33 cellular contexts compared by ENCODE assay signal in the genomic region with DNA sequence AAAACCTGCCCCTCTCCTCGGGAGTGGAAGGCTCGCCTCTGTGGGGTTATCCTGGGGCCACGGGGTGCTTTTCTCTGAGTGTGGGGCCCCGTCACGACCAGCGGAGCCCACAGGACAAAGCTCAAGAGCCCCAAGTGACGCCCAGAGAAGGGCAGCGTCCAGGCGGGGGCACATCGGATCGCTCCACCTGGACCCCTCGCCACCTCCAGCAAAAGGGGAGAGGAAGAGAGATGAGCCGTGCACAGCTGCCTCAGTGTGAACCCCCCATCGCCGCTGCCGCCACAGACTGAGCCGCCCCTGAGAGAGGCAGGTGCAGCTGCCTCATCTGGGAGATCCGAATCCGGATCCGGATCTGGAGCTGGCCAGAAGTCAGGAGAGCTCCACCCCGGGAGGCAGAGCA.
"Had no signal": no experiment of that assay in that cellular context is flagged by ENCODE, and none has a peak within 500 bp of the region (broad histone marks: within the 10 kb centered on the region; RNA-seq: fewer than 3 reads in every experiment).

No MANE protein-coding gene starts in this region.

- H3K27ac ChIP-seq: adrenal gland, epithelial cell of prostate, gastroesophageal sphincter, hepatocyte, parathyroid adenoma, psoas muscle, thoracic aorta, vagina, VCaP had no signal

- H3K4me1 Mint-ChIP-seq: nephron progenitor cell; stimulated activated naive B cell treated with anti-CD40 and anti-IgM and Interleukin-4, amounts not matched to agents 10 μg/mL and 1 μg/mL and 100 μg/mL, for 72 hours had no signal

- H3K79me2 ChIP-seq: hepatocyte, parathyroid adenoma had no signal

- H3K9me3 ChIP-seq: adrenal gland, gastroesophageal sphincter, psoas muscle, thoracic aorta, vagina had no signal

- H3K36me3 ChIP-seq: adrenal gland, brain microvascular endothelial cell, gastroesophageal sphincter, thoracic aorta, vagina had no signal

- H3K4me3 Mint-ChIP-seq: activated naive CD8-positive, alpha-beta T cell; dendritic cell treated with granulocyte-macrophage colony-stimulating factor and Interleukin-4, amounts not matched to agents 40 ng/mL and 50 ng/mL, for 4 days; nephron progenitor cell; stimulated activated naive B cell treated with anti-CD40 and anti-IgM and Interleukin-4, amounts not matched to agents 10 μg/mL and 1 μg/mL and 100 μg/mL, for 72 hours; T-helper 1 cell treated with Interleukin-12 subunit alpha and Interleukin-12 subunit beta and Interleukin-4 antibody, amounts not matched to agents 30 μg/mL and 1 μg/mL, for 36 hours had no signal

- H3K36me3 Mint-ChIP-seq: activated naive CD8-positive, alpha-beta T cell; stimulated activated naive B cell treated with anti-CD40 and anti-IgM and Interleukin-4, amounts not matched to agents 10 μg/mL and 1 μg/mL and 100 μg/mL, for 72 hours had no signal

- H3K9ac ChIP-seq: parathyroid adenoma had no signal

- DNase-seq: activated CD4-positive, alpha-beta T cell treated with anti-CD3 and anti-CD28 coated beads for 48 hours; activated CD4-positive, alpha-beta T cell treated with anti-CD3 and anti-CD28 coated beads, Interleukin-2, amount 50 U/mL, for 48 hours; activated CD8-positive, alpha-beta memory T cell treated with anti-CD3 and anti-CD28 coated beads for 24 hours; activated effector memory CD4-positive, alpha-beta T cell treated with Interleukin-2 at 50 U/mL for 16 hours; activated naive CD4-positive, alpha-beta T cell treated with Interleukin-2 at 50 U/mL for 16 hours; adrenal gland; effector CD4-positive, alpha-beta T cell; left cardiac atrium; left ventricle myocardium superior; mammary epithelial cell; nephron progenitor cell; psoas muscle; stimulated activated CD4-positive, alpha-beta T cell treated with anti-CD3 and anti-CD28 coated beads, Interleukin-15, amount 100 ng/mL, for 24 hours; stimulated activated CD4-positive, alpha-beta T cell treated with anti-CD3 and anti-CD28 coated beads, Interleukin-2, amount 100 ng/mL, for 24 hours; stimulated activated naive B cell treated with anti-CD40 and anti-IgM and Interleukin-4, amounts not matched to agents 10 μg/mL and 1 μg/mL and 100 μg/mL, for 72 hours; T-helper 9 cell; trophoblast cell had no signal

- H3K27me3 ChIP-seq: adrenal gland, brain microvascular endothelial cell, hepatocyte, vagina had no signal

- FAIRE-seq: astrocyte, endometrium, TTC549 had no signal

- H3K27me3 Mint-ChIP-seq: activated naive CD8-positive, alpha-beta T cell; stimulated activated naive B cell treated with anti-CD40 and anti-IgM and Interleukin-4, amounts not matched to agents 10 μg/mL and 1 μg/mL and 100 μg/mL, for 72 hours had no signal

- H3K4me1 ChIP-seq: adrenal gland, gastroesophageal sphincter, parathyroid adenoma, psoas muscle, vagina had no signal

- ATAC-seq: activated CD4-positive, CD25-positive, alpha-beta regulatory T cell treated with anti-CD3 and anti-CD28 coated beads, Interleukin-2, amount 50 U/mL, for 24 hours; left ventricle myocardium superior; psoas muscle; stimulated activated naive B cell treated with anti-CD40 and anti-IgM and Interleukin-4, amounts not matched to agents 10 μg/mL and 1 μg/mL and 100 μg/mL, for 72 hours had no signal

- H3K4me2 ChIP-seq: hepatocyte, smooth muscle cell had no signal

- H3K4me3 ChIP-seq: adrenal gland, gastroesophageal sphincter, hepatocyte, psoas muscle, smooth muscle cell, thoracic aorta, vagina had no signal

- H2AFZ ChIP-seq: hepatocyte, parathyroid adenoma had no signal

- H3K9me3 Mint-ChIP-seq: dendritic cell treated with granulocyte-macrophage colony-stimulating factor and Interleukin-4, amounts not matched to agents 40 ng/mL and 50 ng/mL, for 4 days; nephron progenitor cell; T-helper 1 cell treated with Interleukin-12 subunit alpha and Interleukin-12 subunit beta and Interleukin-4 antibody, amounts not matched to agents 30 μg/mL and 1 μg/mL, for 36 hours had no signal

- H3K27ac Mint-ChIP-seq: activated naive CD8-positive, alpha-beta T cell; dendritic cell treated with granulocyte-macrophage colony-stimulating factor and Interleukin-4, amounts not matched to agents 40 ng/mL and 50 ng/mL, for 4 days; nephron progenitor cell; stimulated activated naive B cell treated with anti-CD40 and anti-IgM and Interleukin-4, amounts not matched to agents 10 μg/mL and 1 μg/mL and 100 μg/mL, for 72 hours; T-helper 1 cell treated with Interleukin-12 subunit alpha and Interleukin-12 subunit beta and Interleukin-4 antibody, amounts not matched to agents 30 μg/mL and 1 μg/mL, for 36 hours had no signal
